ENCODE assay signal across 9 cellular contexts in genomic region chr6:129774697-129775447, GRCh38.
A peak's percentile ranks its signal among the peaks of the same experiment; 100 is the strongest.
DNase-seq lines count a peak whose midpoint lies in the region; ATAC-seq and TF ChIP-seq lines count a peak whose summit lies in the region.
"Had no signal": no experiment of that assay in that cellular context is flagged by ENCODE, and none has a peak within 500 bp of the region (broad histone marks: within the 10 kb centered on the region; RNA-seq: fewer than 3 reads in every experiment).

No MANE protein-coding gene starts in this region.

- CTCF ChIA-PET in activated CD8-positive, alpha-beta T cell treated with anti-CD3 and anti-CD28 coated beads for 36 hours (lab: Charles Lee): interaction anchor here (0.6 to 4.6 kb wide), 40 partner anchors 8 to 277 kb away, joined by 3 to 42 read pairs (median 3); partner anchors contain the start of gene TMEM244

- H3K36me3 Mint-ChIP-seq in activated CD8-positive, alpha-beta T cell treated with anti-CD3 and anti-CD28 coated beads for 36 hours (ENCODE audit: low read depth): peaks cover 2% of the 10 kb centered on the region

- H3K4me3 ChIP-seq in mucosa of descending colon (no peak overlapping the region), stomach smooth muscle (ENCODE audit: low read length in 2 of 2) (peak overlapping the region; percentile 47 to 56)

- TF ChIP-seq POLR2A in erythroblast (IDR thresholded peaks at IDR 0.05; ENCODE audit: low read length): no peak

- peak; percentile 96 for TF ChIP-seq CTCF in activated CD8-positive, alpha-beta T cell treated with anti-CD3 and anti-CD28 coated beads for 36 hours (IDR thresholded peaks at IDR 0.05)
- TF ChIP-seq CTCF in mucosa of descending colon (IDR thresholded peaks at IDR 0.05): peak; percentile 80

- intact Hi-C loops in activated CD8-positive, alpha-beta T cell treated with anti-CD3 and anti-CD28 coated beads for 36 hours (cut with micrococcal nuclease): no loop called here
- intact Hi-C loops in mucosa of descending colon (cut with DNase I, micrococcal nuclease): no loop called here

- peaks cover 0 to 4% of the 10 kb centered on the region in 2 donors for H3K27me3 ChIP-seq in stomach smooth muscle (ENCODE audit: control insufficient read depth in 1 of 2, insufficient read depth in 2 of 2, low read length in 2 of 2)

- no peak overlapping the region for H3K27ac Mint-ChIP-seq in activated CD8-positive, alpha-beta T cell treated with anti-CD3 and anti-CD28 coated beads for 36 hours
- H3K27ac Mint-ChIP-seq: dendritic cell treated with granulocyte-macrophage colony-stimulating factor and Interleukin-4, amounts not matched to agents 40 ng/mL and 50 ng/mL, for 4 days had no signal

- H3K9ac ChIP-seq in stomach smooth muscle (ENCODE audit: low read length in 2 of 2): no peak overlapping the region

- H3K9me3 ChIP-seq in mucosa of descending colon (peaks cover 4% of the 10 kb centered on the region), stomach smooth muscle (ENCODE audit: control insufficient read depth in 2 of 2, low read length in 2 of 2) (peaks cover 0 to 1% of the 10 kb centered on the region in 2 donors)

- ATAC-seq in HG02884 (IDR thresholded peaks at IDR 0.05; ENCODE audit: unreplicated experiment) (peak; percentile 49), mucosa of descending colon (peak; percentile 96)
- peak; percentile 49 for ATAC-seq in activated CD8-positive, alpha-beta T cell treated with anti-CD3 and anti-CD28 coated beads for 36 hours

- H3K9me3 Mint-ChIP-seq in activated CD8-positive, alpha-beta T cell treated with anti-CD3 and anti-CD28 coated beads for 36 hours: peaks cover 14% of the 10 kb centered on the region

- H3K4me1 ChIP-seq in mucosa of descending colon (ENCODE audit: low read depth): no peaks in the 10 kb centered on the region
- H3K4me1 ChIP-seq in stomach smooth muscle (ENCODE audit: control insufficient read depth, insufficient read depth, low read length): peaks cover 3% of the 10 kb centered on the region

- H3K27me3 Mint-ChIP-seq in activated CD8-positive, alpha-beta T cell treated with anti-CD3 and anti-CD28 coated beads for 36 hours: peaks cover 3% of the 10 kb centered on the region

- H3K36me3 ChIP-seq in mucosa of descending colon (ENCODE audit: low read depth) (no peaks in the 10 kb centered on the region), stomach smooth muscle (ENCODE audit: control insufficient read depth in 2 of 2, insufficient read depth in 2 of 2, low read length in 2 of 2) (no peaks in the 10 kb centered on the region)

- H3K27ac ChIP-seq in stomach smooth muscle (ENCODE audit: low read length): no peak overlapping the region

- DNase-seq in Daoy (ENCODE audit: low read depth) (peak; percentile 84), NCI-H524 (lab: John Stamatoyannopoulos, UW) (peak; percentile 79 to 84), erythroblast (lab: John Stamatoyannopoulos, UW) (peak; percentile 75 to 84), mucosa of descending colon (peak in 2 of 3 donors; percentile 67 to 83), cerebellar nuclear complex (lab: John Stamatoyannopoulos, UW) (no peak)
- DNase-seq in activated CD8-positive, alpha-beta T cell treated with anti-CD3 and anti-CD28 coated beads for 36 hours: peak; percentile 61

- POLR2A ChIA-PET in activated CD8-positive, alpha-beta T cell treated with anti-CD3 and anti-CD28 coated beads for 36 hours (lab: Charles Lee): no interaction called here

- no peaks in the 10 kb centered on the region for H3K4me1 Mint-ChIP-seq in activated CD8-positive, alpha-beta T cell treated with anti-CD3 and anti-CD28 coated beads for 36 hours (ENCODE audit: low read depth)

- H3K4me3 Mint-ChIP-seq in activated CD8-positive, alpha-beta T cell treated with anti-CD3 and anti-CD28 coated beads for 36 hours: no peak overlapping the region
- H3K4me3 Mint-ChIP-seq: dendritic cell treated with granulocyte-macrophage colony-stimulating factor and Interleukin-4, amounts not matched to agents 40 ng/mL and 50 ng/mL, for 4 days had no signal

Comparison
In these comparisons a context has a peak if more than half of its experiments do, and no peak if none do; other contexts are left out.
1. DNase-seq: peak in Daoy (single experiment), NCI-H524 (2 of 2), activated CD8-positive, alpha-beta T cell treated with anti-CD3 and anti-CD28 coated beads for 36 hours (single experiment), erythroblast (2 of 2) and mucosa of descending colon (2 of 3); none in cerebellar nuclear complex (0 of 2).
2. Peak in every context shown above with its lines, with median percentiles within 50 percentile points of each other: ATAC-seq.